Comparison of ENCODE assay signal across 29 cellular contexts in the genomic region with DNA sequence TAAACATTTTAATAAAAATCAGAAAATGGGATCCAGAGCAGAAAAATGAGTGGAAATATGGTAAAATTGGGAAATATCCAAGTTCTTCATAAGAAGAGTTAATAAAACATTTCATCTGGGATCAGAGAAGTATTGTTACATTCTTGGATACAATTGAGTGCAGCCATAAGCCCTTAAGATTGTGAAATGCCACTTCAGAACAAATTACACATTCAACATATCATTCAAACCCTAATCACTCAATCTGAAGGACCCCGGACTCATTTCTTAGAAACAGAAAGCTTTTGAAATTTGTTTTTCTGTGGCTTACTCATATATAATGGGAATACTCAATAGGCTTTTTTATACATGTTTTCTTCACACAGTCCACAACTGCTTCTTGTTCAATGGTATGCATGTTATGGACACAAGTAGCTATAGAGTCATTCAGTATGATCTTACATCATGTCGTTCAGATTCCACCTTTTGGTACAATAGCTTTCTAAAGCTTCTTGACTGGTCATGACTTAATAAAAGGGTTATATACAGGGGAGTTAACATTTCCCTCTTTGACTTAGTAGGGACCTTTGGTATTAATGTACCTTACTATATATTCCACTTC. TPM values are rescaled to one million over a fixed set of nuclear protein-coding genes. Genes with fewer than 3 reads are reported as not detected.
"Had no signal": no experiment of that assay in that cellular context is flagged by ENCODE, and none has a peak within 500 bp of the region (broad histone marks: within the 10 kb centered on the region; RNA-seq: fewer than 3 reads in every experiment).

No MANE protein-coding gene starts in this region.

- H3K4me1 Mint-ChIP-seq: naive thymus-derived CD8-positive, alpha-beta T cell; nephron progenitor cell; stimulated activated effector memory CD8-positive, alpha-beta T cell treated with anti-CD3 and anti-CD28 coated beads, Interleukin-12 subunit alpha, Interleukin-12 subunit beta, amount 100 ng/mL, for 72 hours had no signal

- H3K9me3 ChIP-seq: esophagus muscularis mucosa, gastroesophageal sphincter, heart left ventricle, ovary, psoas muscle, sigmoid colon, stomach, thyroid gland had no signal

- DNase-seq: dermis blood vessel endothelial cell; effector memory CD4-positive, alpha-beta T cell; foreskin keratinocyte; heart left ventricle; islet precursor cell; kidney glomerular epithelial cell; mammary epithelial cell; mesendoderm; midbrain; naive thymus-derived CD8-positive, alpha-beta T cell; nephron progenitor cell; nucleus accumbens; ovary; posterior cingulate gyrus; psoas muscle; right cardiac atrium; sigmoid colon; stimulated activated CD4-positive, alpha-beta T cell treated with anti-CD3 and anti-CD28 coated beads, Interleukin-2, amount 100 ng/mL, for 24 hours; stimulated activated CD4-positive, alpha-beta T cell treated with anti-CD3 and anti-CD28 coated beads, Interleukin-4, amount 100 ng/mL, for 24 hours; stimulated activated naive CD4-positive, alpha-beta T cell treated with Interleukin-2 at 50 U/mL for 16 hours; stomach; thyroid gland; trophoblast cell had no signal

- H3K36me3 ChIP-seq: ovary, stomach, thyroid gland had no signal

- H3K36me3 Mint-ChIP-seq: naive thymus-derived CD8-positive, alpha-beta T cell; stimulated activated effector memory CD8-positive, alpha-beta T cell treated with anti-CD3 and anti-CD28 coated beads, Interleukin-12 subunit alpha, Interleukin-12 subunit beta, amount 100 ng/mL, for 72 hours had no signal

- H3K27me3 Mint-ChIP-seq: naive thymus-derived CD8-positive, alpha-beta T cell had no signal

- H3K27me3 ChIP-seq: esophagus muscularis mucosa, foreskin keratinocyte, gastroesophageal sphincter, heart left ventricle, hepatocyte, ovary, sigmoid colon, stomach, thyroid gland had no signal

- H3K27ac ChIP-seq: coronary artery, esophagus muscularis mucosa, foreskin keratinocyte, gastroesophageal sphincter, heart left ventricle, hepatocyte, ovary, psoas muscle, sigmoid colon, stomach, thyroid gland had no signal

- ATAC-seq: foreskin keratinocyte; gastroesophageal sphincter; heart left ventricle; naive thymus-derived CD8-positive, alpha-beta T cell; psoas muscle; right cardiac atrium; stimulated activated effector memory CD8-positive, alpha-beta T cell treated with anti-CD3 and anti-CD28 coated beads, Interleukin-12 subunit alpha, Interleukin-12 subunit beta, amount 100 ng/mL, for 72 hours had no signal

- H3K4me3 Mint-ChIP-seq: naive thymus-derived CD8-positive, alpha-beta T cell; nephron progenitor cell; stimulated activated effector memory CD8-positive, alpha-beta T cell treated with anti-CD3 and anti-CD28 coated beads, Interleukin-12 subunit alpha, Interleukin-12 subunit beta, amount 100 ng/mL, for 72 hours had no signal

- H3K4me1 ChIP-seq: esophagus muscularis mucosa, foreskin keratinocyte, gastroesophageal sphincter, heart left ventricle, psoas muscle, sigmoid colon, stomach, thyroid gland had no signal

- H3K27ac Mint-ChIP-seq: naive thymus-derived CD8-positive, alpha-beta T cell; nephron progenitor cell; stimulated activated effector memory CD8-positive, alpha-beta T cell treated with anti-CD3 and anti-CD28 coated beads, Interleukin-12 subunit alpha, Interleukin-12 subunit beta, amount 100 ng/mL, for 72 hours had no signal

- H3K4me3 ChIP-seq: coronary artery, esophagus muscularis mucosa, gastroesophageal sphincter, heart left ventricle, hepatocyte, ovary, psoas muscle, sigmoid colon, stomach, thyroid gland had no signal

- H3K9me3 Mint-ChIP-seq: nephron progenitor cell had no signal

RNA-seq across cellular contexts. Expression of gene SCN7A, which starts 40.0 kb away (rescaled TPM):
- total RNA-seq: dermis blood vessel endothelial cell; endothelial cell of umbilical vein; foreskin keratinocyte; mammary epithelial cell; naive thymus-derived CD8-positive, alpha-beta T cell had no signal
- polyA plus RNA-seq: endothelial cell of umbilical vein; mammary epithelial cell; naive thymus-derived CD8-positive, alpha-beta T cell had no signal
